ENCODE assay signal across 9 cellular contexts in genomic region chr1:82775402-82776000, GRCh38.
DNase-seq lines count a peak whose midpoint lies in the region; ATAC-seq, FAIRE-seq and TF ChIP-seq lines count a peak whose summit lies in the region.
"Had no signal": no experiment of that assay in that cellular context is flagged by ENCODE, and none has a peak within 500 bp of the region (broad histone marks: within the 10 kb centered on the region; RNA-seq: fewer than 3 reads in every experiment).

No MANE protein-coding gene starts in this region.

- no peak overlapping the region for H4K8ac ChIP-seq in H1 (ENCODE audit: extremely low read depth, insufficient read depth, low read length)

- H3K36me3 ChIP-seq in H1 (ENCODE audit: control insufficient read depth in 2 of 4, insufficient read depth in 4 of 4, low read length in 3 of 4): no peaks in the 10 kb centered on the region

- CTCF ChIA-PET in H1 (lab: Charles Lee; ENCODE audit: partially characterized antibody): interaction anchor here (0.6 to 2.1 kb wide), 33 partner anchors 11 to 1084 kb away, joined by 3 to 12 read pairs (median 3); no protein-coding TSS in a partner anchor

- TF ChIP-seq EP300 in H1 (IDR thresholded peaks at IDR 0.05; ENCODE audit: borderline replicate concordance in 1 of 2, low read depth in 2 of 2, low read length in 2 of 2): 0 out of 3 replicates have a peak, but pooled peaks of 1 of the 2 experiments have one; percentile 16

- WGBS in H1 (ENCODE audit: extremely low coverage in 1 of 2, insufficient coverage in 1 of 2, insufficient read length in 1 of 2, insufficient replicate concordance in 2 of 2, low coverage in 1 of 2, low lambda C conversion rate in 2 of 2, missing lambda C conversion rate in 1 of 2), 2 experiments: 64% methylated on average over 12 of the region's 12 CpGs; no CpG with 5 or more reads in 1 of the 2 experiments

- H2BK5ac ChIP-seq in H1 (ENCODE audit: low read depth, low read length): no peak overlapping the region

- H4K91ac ChIP-seq in H1 (replicated peaks; ENCODE audit: insufficient read length, low read length): no peak overlapping the region

- H3K4me1 Mint-ChIP-seq in osteocyte (ENCODE audit: unreplicated experiment): no peaks in the 10 kb centered on the region
- no peaks in the 10 kb centered on the region for H3K4me1 Mint-ChIP-seq in stimulated activated memory B cell treated with anti-CD40 and anti-IgM and Interleukin-4, amounts not matched to agents 10 μg/mL and 1 μg/mL and 100 μg/mL, for 72 hours

- ATAC-seq in stimulated activated memory B cell treated with anti-CD40 and anti-IgM and Interleukin-4, amounts not matched to agents 10 μg/mL and 1 μg/mL and 100 μg/mL, for 72 hours: no peak
- ATAC-seq in HG03039 (IDR thresholded peaks at IDR 0.05; ENCODE audit: unreplicated experiment): no peak
- ATAC-seq in GM18511 (IDR thresholded peaks at IDR 0.05; ENCODE audit: unreplicated experiment): no peak

- H2AK5ac ChIP-seq in H1 (ENCODE audit: low read depth, low read length): no peak overlapping the region

- no peak overlapping the region for H3K4me3 Mint-ChIP-seq in osteocyte (ENCODE audit: unreplicated experiment)
- H3K4me3 Mint-ChIP-seq in stimulated activated memory B cell treated with anti-CD40 and anti-IgM and Interleukin-4, amounts not matched to agents 10 μg/mL and 1 μg/mL and 100 μg/mL, for 72 hours: no peak overlapping the region
- H3K4me3 Mint-ChIP-seq: activated naive CD8-positive, alpha-beta T cell had no signal

- H3K27me3 Mint-ChIP-seq in osteocyte (ENCODE audit: unreplicated experiment): no peaks in the 10 kb centered on the region
- H3K27me3 Mint-ChIP-seq in stimulated activated memory B cell treated with anti-CD40 and anti-IgM and Interleukin-4, amounts not matched to agents 10 μg/mL and 1 μg/mL and 100 μg/mL, for 72 hours: no peaks in the 10 kb centered on the region
- H3K27me3 Mint-ChIP-seq: activated naive CD8-positive, alpha-beta T cell had no signal

- H3K4me2 ChIP-seq in H1 (ENCODE audit: insufficient read depth in 1 of 2, low read depth in 2 of 2, low read length in 2 of 2): no peak overlapping the region

- no peaks in the 10 kb centered on the region for H3K79me2 ChIP-seq in H1 (ENCODE audit: control insufficient read depth in 1 of 2, insufficient read depth in 2 of 2, low read length in 2 of 2)

- H2BK120ac ChIP-seq in H1 (replicated peaks; ENCODE audit: low read depth, low read length): no peak overlapping the region

- no peak overlapping the region for H2AFZ ChIP-seq in H1 (ENCODE audit: low read length)

- no peak overlapping the region for H3K4me3 ChIP-seq in H1 (ENCODE audit: extremely low read depth in 1 of 4, insufficient read depth in 2 of 4, low read depth in 3 of 4, low read length in 4 of 4)

- H3K9me3 Mint-ChIP-seq in osteocyte (ENCODE audit: unreplicated experiment): no peaks in the 10 kb centered on the region
- H3K9me3 Mint-ChIP-seq in stimulated activated memory B cell treated with anti-CD40 and anti-IgM and Interleukin-4, amounts not matched to agents 10 μg/mL and 1 μg/mL and 100 μg/mL, for 72 hours: peaks cover 5% of the 10 kb centered on the region

- H3K23ac ChIP-seq in H1 (ENCODE audit: insufficient read length): no peak overlapping the region

- DNase-seq in activated T-cell treated with anti-CD3 and anti-CD28 coated beads for 24 hours (ENCODE audit: low read depth): peak; percentile 2
- no peak for DNase-seq in activated T-cell treated with anti-CD3 and anti-CD28 coated beads for 4 hours
- DNase-seq in RKO (ENCODE audit: low spot score): peak; percentile 28
- peak; percentile 63 to 81 for DNase-seq in H1 (ENCODE audit: low read depth in 1 of 2, low spot score in 2 of 2)
- DNase-seq in osteocyte (ENCODE audit: extremely low spot score, unreplicated experiment): no peak

- H2BK12ac ChIP-seq in H1 (ENCODE audit: low read depth, low read length): no peak overlapping the region

- no peak overlapping the region for H3K56ac ChIP-seq in H1 (replicated peaks; ENCODE audit: insufficient read length, low read depth, low read length)

- peak; percentile 81 for FAIRE-seq in H1 (lab: Jason Lieb, UNC)

- no peaks in the 10 kb centered on the region for H3K36me3 Mint-ChIP-seq in osteocyte (ENCODE audit: unreplicated experiment)
- no peaks in the 10 kb centered on the region for H3K36me3 Mint-ChIP-seq in stimulated activated memory B cell treated with anti-CD40 and anti-IgM and Interleukin-4, amounts not matched to agents 10 μg/mL and 1 μg/mL and 100 μg/mL, for 72 hours
- H3K36me3 Mint-ChIP-seq: activated naive CD8-positive, alpha-beta T cell had no signal

- H3K14ac ChIP-seq in H1 (ENCODE audit: insufficient read length): no peak overlapping the region

- no peak overlapping the region for H2BK15ac ChIP-seq in H1 (ENCODE audit: low read length)

- no peaks in the 10 kb centered on the region for H3K23me2 ChIP-seq in H1 (ENCODE audit: low read depth, low read length)

- no peak overlapping the region for H3K18ac ChIP-seq in H1 (ENCODE audit: extremely low read depth, low read length)

- POLR2A ChIA-PET in H1 (lab: Charles Lee; ENCODE audit: partially characterized antibody): no interaction called here

- no peak overlapping the region for H3K9ac ChIP-seq in H1 (replicated peaks in 1 of 4; ENCODE audit: extremely low read depth in 1 of 4, low read depth in 3 of 4, low read length in 3 of 4)

- H3K4me1 ChIP-seq in H1 (replicated peaks in 1 of 4; ENCODE audit: control insufficient read depth in 3 of 4, insufficient read depth in 4 of 4, low read length in 3 of 4): no peaks in the 10 kb centered on the region

- no peak overlapping the region for H3K27ac ChIP-seq in H1 (ENCODE audit: low read depth, low read length)

- TF ChIP-seq POLR2A in H1 (IDR thresholded peaks at IDR 0.05; ENCODE audit: control extremely low read depth in 1 of 2, low read depth in 2 of 2, low read length in 2 of 2): no peak

- no peak overlapping the region for H3K27ac Mint-ChIP-seq in osteocyte (ENCODE audit: unreplicated experiment)
- H3K27ac Mint-ChIP-seq in stimulated activated memory B cell treated with anti-CD40 and anti-IgM and Interleukin-4, amounts not matched to agents 10 μg/mL and 1 μg/mL and 100 μg/mL, for 72 hours: no peak overlapping the region
- H3K27ac Mint-ChIP-seq: activated naive CD8-positive, alpha-beta T cell had no signal

- H3K27me3 ChIP-seq in H1 (replicated peaks in 1 of 4; ENCODE audit: control insufficient read depth in 3 of 4, extremely low read depth in 1 of 4, insufficient read depth in 3 of 4, low read length in 3 of 4): no peaks in the 10 kb centered on the region

- peak; percentile 92 to 94 for TF ChIP-seq RAD21 in H1 (IDR thresholded peaks at IDR 0.05 in 1 of 2, conservative IDR thresholded peaks at IDR 0.05 in 1 of 2; ENCODE audit: low read depth in 2 of 2, low read length in 2 of 2)

- H4K20me1 ChIP-seq in H1 (replicated peaks in 1 of 2; ENCODE audit: control insufficient read depth in 1 of 2, insufficient read depth in 2 of 2, low read length in 2 of 2): no peaks in the 10 kb centered on the region

- no peak overlapping the region for H3K4ac ChIP-seq in H1 (replicated peaks; ENCODE audit: insufficient read length, low read depth, low read length)

- no peak overlapping the region for H2BK20ac ChIP-seq in H1 (ENCODE audit: low read length)

- no peaks in the 10 kb centered on the region for H3K79me1 ChIP-seq in H1 (ENCODE audit: low read depth, low read length)

- peak; percentile 75 to 92 (median 84) for TF ChIP-seq CTCF in H1 (IDR thresholded peaks at IDR 0.05; ENCODE audit: control extremely low read depth in 1 of 3, insufficient read depth in 1 of 3, low read depth in 1 of 3, low read length in 3 of 3)
- TF ChIP-seq CTCF in osteocyte (IDR thresholded peaks at IDR 0.05): peak; percentile 60

- no peak overlapping the region for H4K5ac ChIP-seq in H1 (ENCODE audit: insufficient read length, low read depth, low read length)

- peaks cover 0 to 3% of the 10 kb centered on the region in 2 experiments; a peak in 2 of 4 replicates for H3K9me3 ChIP-seq in H1 (ENCODE audit: insufficient read depth in 2 of 2, low read depth in 1 of 2, low read length in 1 of 2)

TF ChIP-seq in H1, 55 proteins besides CTCF, POLR2A, EP300 and RAD21:
- TF ChIP-seq CHD2 (IDR thresholded peaks at IDR 0.05; ENCODE audit: low read length): 0 out of 2 replicates have a peak, but pooled peaks have one; percentile 37
- 0 out of 2 replicates have a peak, but pooled peaks have one; percentile 39 for TF ChIP-seq SP1 (IDR thresholded peaks at IDR 0.05; ENCODE audit: low read depth, low read length)
- no peak for TF ChIP-seq CREB1 (IDR thresholded peaks at IDR 0.05)
- peak in 1 of 2 experiments; percentile 79; a peak in 2 of 4 replicates for TF ChIP-seq SIN3A (conservative IDR thresholded peaks at IDR 0.05 in 1 of 2, IDR thresholded peaks at IDR 0.05 in 1 of 2; ENCODE audit: low read depth in 1 of 2, low read length in 2 of 2)
- TF ChIP-seq POU5F1 (IDR thresholded peaks at IDR 0.05; ENCODE audit: low read depth, low read length): peak; percentile 51; the same call in 1 of the 2 replicates
- no peak for TF ChIP-seq SP4 (IDR thresholded peaks at IDR 0.05; ENCODE audit: low read length)
- TF ChIP-seq NANOG (IDR thresholded peaks at IDR 0.05; ENCODE audit: insufficient read depth, low read depth, low read length, poor library complexity, severe bottlenecking): peak; percentile 23
- TF ChIP-seq CEBPB (IDR thresholded peaks at IDR 0.05; ENCODE audit: low read depth, low read length): peak; percentile 53
- TF ChIP-seq ZNF274 (IDR thresholded peaks at IDR 0.05; ENCODE audit: borderline replicate concordance, extremely low read depth, low read length): no peak
- no peak for TF ChIP-seq RNF2 (IDR thresholded peaks at IDR 0.05; ENCODE audit: borderline replicate concordance, low read depth, low read length, missing control alignments, poor library complexity, severe bottlenecking)

Comparison
In these comparisons a context has a peak if more than half of its experiments do, and no peak if none do; other contexts are left out.
1. DNase-seq: peak in activated T-cell treated with anti-CD3 and anti-CD28 coated beads for 24 hours (single experiment), RKO (single experiment) and H1 (2 of 2); none in activated T-cell treated with anti-CD3 and anti-CD28 coated beads for 4 hours (single experiment) and osteocyte (single experiment).